1 cellular context compared by ENCODE assay signal in the genomic region with DNA sequence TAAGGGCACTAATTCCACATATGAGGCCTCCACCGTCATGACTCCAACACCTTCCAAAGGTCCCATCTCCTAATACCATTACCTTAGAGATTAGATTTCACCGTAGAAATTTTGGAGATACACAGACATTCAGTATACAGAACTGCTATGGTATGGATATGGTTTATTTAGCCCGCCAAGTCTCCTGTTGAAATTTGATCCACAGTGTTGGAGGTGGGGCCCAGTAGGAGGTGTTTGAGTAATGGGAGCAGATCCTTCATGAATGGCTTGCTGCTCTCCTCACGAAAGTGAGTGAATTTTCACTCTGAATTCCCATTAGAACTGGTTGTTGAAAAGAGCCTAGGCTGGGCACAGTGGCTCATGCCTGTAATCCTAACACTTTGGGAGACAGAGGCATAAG.
TF ChIP-seq lines count a peak whose summit lies in the region.

No MANE protein-coding gene starts in this region.

TF ChIP-seq in GM23338, 12 proteins besides CTCF, POLR2A, EP300 and RAD21 (continued from another document):
- TF ChIP-seq, protein P1, sequence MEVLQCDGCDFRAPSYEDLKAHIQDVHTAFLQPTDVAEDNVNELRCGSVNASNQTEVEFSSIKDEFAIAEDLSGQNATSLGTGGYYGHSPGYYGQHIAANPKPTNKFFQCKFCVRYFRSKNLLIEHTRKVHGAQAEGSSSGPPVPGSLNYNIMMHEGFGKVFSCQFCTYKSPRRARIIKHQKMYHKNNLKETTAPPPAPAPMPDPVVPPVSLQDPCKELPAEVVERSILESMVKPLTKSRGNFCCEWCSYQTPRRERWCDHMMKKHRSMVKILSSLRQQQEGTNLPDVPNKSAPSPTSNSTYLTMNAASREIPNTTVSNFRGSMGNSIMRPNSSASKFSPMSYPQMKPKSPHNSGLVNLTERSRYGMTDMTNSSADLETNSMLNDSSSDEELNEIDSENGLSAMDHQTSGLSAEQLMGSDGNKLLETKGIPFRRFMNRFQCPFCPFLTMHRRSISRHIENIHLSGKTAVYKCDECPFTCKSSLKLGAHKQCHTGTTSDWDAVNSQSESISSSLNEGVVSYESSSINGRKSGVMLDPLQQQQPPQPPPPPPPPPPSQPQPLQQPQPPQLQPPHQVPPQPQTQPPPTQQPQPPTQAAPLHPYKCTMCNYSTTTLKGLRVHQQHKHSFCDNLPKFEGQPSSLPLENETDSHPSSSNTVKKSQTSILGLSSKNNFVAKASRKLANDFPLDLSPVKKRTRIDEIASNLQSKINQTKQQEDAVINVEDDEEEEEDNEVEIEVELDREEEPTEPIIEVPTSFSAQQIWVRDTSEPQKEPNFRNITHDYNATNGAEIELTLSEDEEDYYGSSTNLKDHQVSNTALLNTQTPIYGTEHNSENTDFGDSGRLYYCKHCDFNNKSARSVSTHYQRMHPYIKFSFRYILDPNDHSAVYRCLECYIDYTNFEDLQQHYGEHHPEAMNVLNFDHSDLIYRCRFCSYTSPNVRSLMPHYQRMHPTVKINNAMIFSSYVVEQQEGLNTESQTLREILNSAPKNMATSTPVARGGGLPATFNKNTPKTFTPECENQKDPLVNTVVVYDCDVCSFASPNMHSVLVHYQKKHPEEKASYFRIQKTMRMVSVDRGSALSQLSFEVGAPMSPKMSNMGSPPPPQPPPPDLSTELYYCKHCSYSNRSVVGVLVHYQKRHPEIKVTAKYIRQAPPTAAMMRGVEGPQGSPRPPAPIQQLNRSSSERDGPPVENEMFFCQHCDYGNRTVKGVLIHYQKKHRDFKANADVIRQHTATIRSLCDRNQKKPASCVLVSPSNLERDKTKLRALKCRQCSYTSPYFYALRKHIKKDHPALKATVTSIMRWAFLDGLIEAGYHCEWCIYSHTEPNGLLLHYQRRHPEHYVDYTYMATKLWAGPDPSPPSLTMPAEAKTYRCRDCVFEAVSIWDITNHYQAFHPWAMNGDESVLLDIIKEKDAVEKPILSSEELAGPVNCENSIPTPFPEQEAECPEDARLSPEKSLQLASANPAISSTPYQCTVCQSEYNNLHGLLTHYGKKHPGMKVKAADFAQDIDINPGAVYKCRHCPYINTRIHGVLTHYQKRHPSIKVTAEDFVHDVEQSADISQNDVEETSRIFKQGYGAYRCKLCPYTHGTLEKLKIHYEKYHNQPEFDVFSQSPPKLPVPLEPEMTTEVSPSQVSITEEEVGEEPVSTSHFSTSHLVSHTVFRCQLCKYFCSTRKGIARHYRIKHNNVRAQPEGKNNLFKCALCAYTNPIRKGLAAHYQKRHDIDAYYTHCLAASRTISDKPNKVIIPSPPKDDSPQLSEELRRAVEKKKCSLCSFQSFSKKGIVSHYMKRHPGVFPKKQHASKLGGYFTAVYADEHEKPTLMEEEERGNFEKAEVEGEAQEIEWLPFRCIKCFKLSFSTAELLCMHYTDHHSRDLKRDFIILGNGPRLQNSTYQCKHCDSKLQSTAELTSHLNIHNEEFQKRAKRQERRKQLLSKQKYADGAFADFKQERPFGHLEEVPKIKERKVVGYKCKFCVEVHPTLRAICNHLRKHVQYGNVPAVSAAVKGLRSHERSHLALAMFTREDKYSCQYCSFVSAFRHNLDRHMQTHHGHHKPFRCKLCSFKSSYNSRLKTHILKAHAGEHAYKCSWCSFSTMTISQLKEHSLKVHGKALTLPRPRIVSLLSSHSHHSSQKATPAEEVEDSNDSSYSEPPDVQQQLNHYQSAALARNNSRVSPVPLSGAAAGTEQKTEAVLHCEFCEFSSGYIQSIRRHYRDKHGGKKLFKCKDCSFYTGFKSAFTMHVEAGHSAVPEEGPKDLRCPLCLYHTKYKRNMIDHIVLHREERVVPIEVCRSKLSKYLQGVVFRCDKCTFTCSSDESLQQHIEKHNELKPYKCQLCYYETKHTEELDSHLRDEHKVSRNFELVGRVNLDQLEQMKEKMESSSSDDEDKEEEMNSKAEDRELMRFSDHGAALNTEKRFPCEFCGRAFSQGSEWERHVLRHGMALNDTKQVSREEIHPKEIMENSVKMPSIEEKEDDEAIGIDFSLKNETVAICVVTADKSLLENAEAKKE (CRISPR knock-in tag; IDR thresholded peaks at IDR 0.05), result no peak
- TF ChIP-seq CREB1 (CRISPR knock-in tag; IDR thresholded peaks at IDR 0.05; ENCODE audit: low read depth), result no peak
- no peak for TF ChIP-seq JUNB (IDR thresholded peaks at IDR 0.05; ENCODE audit: unreplicated experiment)
- TF ChIP-seq EZH2phosphoT487 (IDR thresholded peaks at IDR 0.05; ENCODE audit: unreplicated experiment), result no peak
- no peak for TF ChIP-seq POLR2AphosphoS5 (IDR thresholded peaks at IDR 0.05; ENCODE audit: low read depth)
- TF ChIP-seq STAT1 (IDR thresholded peaks at IDR 0.05; ENCODE audit: unreplicated experiment), result no peak
